In genomic region chr12:69405466-69405865, GRCh38 we compare ENCODE assay signal across 9 cellular contexts. TPM values are rescaled to one million over a fixed set of nuclear protein-coding genes. Genes with fewer than 3 reads are reported as not detected.
DNase-seq lines count a peak whose midpoint lies in the region; ATAC-seq and TF ChIP-seq lines count a peak whose summit lies in the region.
"Had no signal": no experiment of that assay in that cellular context is flagged by ENCODE, and none has a peak within 500 bp of the region (broad histone marks: within the 10 kb centered on the region; RNA-seq: fewer than 3 reads in every experiment).

No MANE protein-coding gene starts in this region.

- H3K9me3 ChIP-seq in SJSA1 (replicated peaks): no peaks in the 10 kb centered on the region

- no peaks in the 10 kb centered on the region for H3K36me3 ChIP-seq in SJSA1

- peak overlapping the region; percentile 33 for H3K27ac ChIP-seq in SJSA1

- H3K4me3 ChIP-seq in SJSA1 (no peak overlapping the region), fibroblast of pulmonary artery (replicated peaks; ENCODE audit: low read depth, low read length) (peak overlapping the region; percentile 30), skeletal muscle cell (ENCODE audit: low read depth, low read length) (no peak overlapping the region)

- DNase-seq in GM03348 (ENCODE audit: low spot score) (peak; percentile 83), SJSA1 (ENCODE audit: low read depth in 1 of 2, low spot score in 2 of 2) (peak; percentile 67 to 89), fibroblast of pulmonary artery (ENCODE audit: low read depth) (peak; percentile 97), skeletal muscle cell (ENCODE audit: low read depth) (peak; percentile 89), germinal center (ENCODE audit: low spot score) (no peak)
- no peak for DNase-seq in activated T-cell treated with anti-CD3 and anti-CD28 coated beads, Interleukin-2, amount 50 U/mL, for 1 hour
- DNase-seq: NCI-H2107 had no signal

- H3K27me3 ChIP-seq in SJSA1 (replicated peaks): no peaks in the 10 kb centered on the region

- no peak for TF ChIP-seq CTCF in fibroblast of pulmonary artery (IDR thresholded peaks at IDR 0.05; ENCODE audit: low read length, missing control alignments)

- peaks cover 19% of the 10 kb centered on the region for H3K4me1 ChIP-seq in SJSA1 (replicated peaks)

- no peak for ATAC-seq in GM18502 (IDR thresholded peaks at IDR 0.05; ENCODE audit: poor library complexity, unreplicated experiment)
- no peak for ATAC-seq in HG02642 (IDR thresholded peaks at IDR 0.05; ENCODE audit: poor library complexity, unreplicated experiment)

RNA-seq across cellular contexts. Expression of gene YEATS4, which starts 45.9 kb away (rescaled TPM):
- 29.6 and 65.9 TPM in 2 replicates for total RNA-seq in SJSA1 (2014; rRNA removed; shearing (Covaris generic))

RNA-seq across cellular contexts. Expression of gene LYZ, which starts 57.3 kb away (rescaled TPM):
- total RNA-seq in SJSA1 (2014; rRNA removed; shearing (Covaris generic)): not detected in 2 replicates

Comparison
In these comparisons a context has a peak if more than half of its experiments do, and no peak if none do; other contexts are left out.
1. DNase-seq: peak in GM03348 (single experiment), SJSA1 (2 of 2), fibroblast of pulmonary artery (single experiment) and skeletal muscle cell (single experiment); none in germinal center (single experiment) and activated T-cell treated with anti-CD3 and anti-CD28 coated beads, Interleukin-2, amount 50 U/mL, for 1 hour (single experiment).